ENCODE assay signal across 11 cellular contexts in genomic region chr20:38592411-38592790, GRCh38. TPM values are rescaled to one million over a fixed set of nuclear protein-coding genes. Genes with fewer than 3 reads are reported as not detected.
A peak's percentile ranks its signal among the peaks of the same experiment; 100 is the strongest.
DNase-seq lines count a peak whose midpoint lies in the region; ATAC-seq, FAIRE-seq and TF ChIP-seq lines count a peak whose summit lies in the region.
"Not testable (repeated sequence)": the region's sequence is repeated elsewhere in the genome, so short reads cannot be mapped to it uniquely, and the experiment has no call there.
"Had no signal": no experiment of that assay in that cellular context is flagged by ENCODE, and none has a peak within 500 bp of the region (broad histone marks: within the 10 kb centered on the region; RNA-seq: fewer than 3 reads in every experiment).

No MANE protein-coding gene starts in this region.

- H4K8ac ChIP-seq in trophoblast cell (ENCODE audit: low read depth, low read length), result not testable (repeated sequence)

- H4K91ac ChIP-seq in trophoblast cell (ENCODE audit: low read depth, low read length), result peak overlapping the region; percentile 52

- not testable (repeated sequence) for H3K9me2 ChIP-seq in GM23338 (ENCODE audit: insufficient read depth)

- not testable (repeated sequence) for H3K23ac ChIP-seq in trophoblast cell (ENCODE audit: low read length)

- in situ Hi-C loops in HepG2 (cut with HindIII; ENCODE audit: extremely low pct_ligation_motif_present, low pct_unique_long_range_greater_than_20kb), result not testable (repeated sequence)

- POLR2A ChIA-PET in A549 (lab: Yijun Ruan, JAX); HepG2 (lab: Yijun Ruan, JAX): not testable (repeated sequence)

- peak overlapping the region; percentile 72 for H2AFZ ChIP-seq in GM23338
- H2AFZ ChIP-seq in HepG2 (ENCODE audit: low read length); trophoblast cell (ENCODE audit: insufficient read depth, low read length, poor library complexity): not testable (repeated sequence)

- FAIRE-seq in A549 (lab: Jason Lieb, UNC); HepG2 (lab: Jason Lieb, UNC): not testable (repeated sequence)

- H2BK12ac ChIP-seq in trophoblast cell (ENCODE audit: low read length), result not testable (repeated sequence)

- H2AK5ac ChIP-seq in trophoblast cell (ENCODE audit: low read length), result not testable (repeated sequence)

- TF ChIP-seq RAD21 in A549 (conservative IDR thresholded peaks at IDR 0.05 in 1 of 2, IDR thresholded peaks at IDR 0.05 in 1 of 2); HepG2 (CRISPR knock-in tag; IDR thresholded peaks at IDR 0.05): not testable (repeated sequence)

- H3K4me1 ChIP-seq in A549 (peaks cover 14% of the 10 kb centered on the region; the same call in 2 of the 3 replicates), HepG2 (ENCODE audit: insufficient read depth, low read length) (peaks cover 24% of the 10 kb centered on the region; the same call in 1 of the 2 replicates), trophoblast cell (ENCODE audit: control insufficient read depth in 1 of 2, insufficient read depth in 2 of 2, low read length in 2 of 2) (peaks cover 10 to 11% of the 10 kb centered on the region in 2 experiments)
- not testable (repeated sequence) for H3K4me1 ChIP-seq in GM23338 (ENCODE audit: insufficient read depth)

- H3K4me2 ChIP-seq in A549, result peak overlapping the region; percentile 28; the same call in 1 of the 3 replicates
- not testable (repeated sequence) for H3K4me2 ChIP-seq in GM23338; HepG2 (ENCODE audit: low read depth, low read length); trophoblast cell (ENCODE audit: low read length)

- H3K4me3 ChIP-seq in A549; GM23338; fibroblast of mammary gland (ENCODE audit: control insufficient read depth, low read depth, low read length); HepG2 (replicated peaks in 1 of 3; ENCODE audit: insufficient read depth in 1 of 3, low read depth in 2 of 3, low read length in 3 of 3); trophoblast cell (ENCODE audit: low read depth, low read length): not testable (repeated sequence)

- H3K18ac ChIP-seq in trophoblast cell (ENCODE audit: low read length), result not testable (repeated sequence)

- H3K4ac ChIP-seq in trophoblast cell (ENCODE audit: low read depth, low read length), result not testable (repeated sequence)

- H2BK5ac ChIP-seq in trophoblast cell (ENCODE audit: low read depth, low read length, poor library complexity), result not testable (repeated sequence)

- not testable (repeated sequence) for H3K36me3 ChIP-seq in GM23338 (ENCODE audit: insufficient read depth); HepG2 (replicated peaks in 1 of 2; ENCODE audit: control insufficient read depth in 1 of 2, insufficient read depth in 2 of 2, low read length in 2 of 2); trophoblast cell (ENCODE audit: control insufficient read depth in 1 of 2, insufficient read depth in 2 of 2, low read length in 2 of 2)

- TF ChIP-seq EP300 in A549 (IDR thresholded peaks at IDR 0.05); HepG2 (IDR thresholded peaks at IDR 0.05; ENCODE audit: low read depth in 2 of 2, low read length in 2 of 2); HepG2 (CRISPR knock-in tag; IDR thresholded peaks at IDR 0.05; ENCODE audit: borderline replicate concordance): not testable (repeated sequence)

- H3K14ac ChIP-seq in trophoblast cell (ENCODE audit: low read length), result not testable (repeated sequence)

- H3K9me3 Mint-ChIP-seq in GM23338, result not testable (repeated sequence)

- DNase-seq in A549 (ENCODE audit: low read depth in 1 of 2, low spot score in 1 of 2); GM23338 (ENCODE audit: low spot score); HepG2 (ENCODE audit: low spot score): not testable (repeated sequence)
- peak; percentile 68 for DNase-seq in M059J (ENCODE audit: low read depth)
- peak; percentile 46 for DNase-seq in fibroblast of mammary gland (ENCODE audit: low read depth)
- DNase-seq in trophoblast cell, result peak in 1 of 2 donors; percentile 23

- H3K27ac Mint-ChIP-seq in GM23338, result not testable (repeated sequence)

- peaks cover 13% of the 10 kb centered on the region for H3K79me1 ChIP-seq in trophoblast cell (ENCODE audit: low read length)

- TF ChIP-seq POLR2A in A549 (IDR thresholded peaks at IDR 0.05; ENCODE audit: low read length); HepG2 (IDR thresholded peaks at IDR 0.05; ENCODE audit: insufficient read depth in 1 of 2, low read depth in 2 of 2, low read length in 2 of 2): not testable (repeated sequence)

- not testable (repeated sequence) for H3F3A ChIP-seq in GM23338 (replicated peaks; ENCODE audit: low read depth)

- TF ChIP-seq CTCF in A549 (IDR thresholded peaks at IDR 0.05); GM23338 (conservative IDR thresholded peaks at IDR 0.05; ENCODE audit: low read depth in 2 of 2); VCaP (conservative IDR thresholded peaks at IDR 0.05); fibroblast of mammary gland (conservative IDR thresholded peaks at IDR 0.05; ENCODE audit: control insufficient read depth, insufficient read depth, low read depth, low read length); HepG2 (CRISPR knock-in tag; IDR thresholded peaks at IDR 0.05): not testable (repeated sequence)

- H3K79me2 ChIP-seq in GM23338 (replicated peaks; ENCODE audit: insufficient read depth); HepG2 (ENCODE audit: insufficient read depth, low read length); trophoblast cell (ENCODE audit: control insufficient read depth, insufficient read depth, low read length, poor library complexity): not testable (repeated sequence)

- not testable (repeated sequence) for H3K36me3 Mint-ChIP-seq in GM23338 (ENCODE audit: low read depth)

- H4K20me1 ChIP-seq in GM23338 (replicated peaks; ENCODE audit: insufficient read depth); HepG2 (ENCODE audit: insufficient read depth, low read length): not testable (repeated sequence)

- not testable (repeated sequence) for H3K27me3 Mint-ChIP-seq in GM23338 (ENCODE audit: insufficient read depth, low read depth, poor library complexity)

- not testable (repeated sequence) for H3K4me1 Mint-ChIP-seq in GM23338

- H3K27ac ChIP-seq in A549 (peak overlapping the region in 1 of 2 experiments; percentile 45; a peak in 1 of 6 replicates), VCaP (peak overlapping the region; percentile 25; the same call in 1 of the 2 replicates)
- not testable (repeated sequence) for H3K27ac ChIP-seq in GM23338 (ENCODE audit: low read depth); HepG2 (ENCODE audit: extremely low read length, insufficient read depth, low read length); trophoblast cell (ENCODE audit: low read depth, low read length)

- BruUV-seq in HepG2 (replicated peaks; lab: Mats Ljungman, UMichigan), result not testable (repeated sequence)

- WGBS in A549 (ENCODE audit: missing lambda C conversion rate), result 42% methylated on average over 3 of the region's 3 CpGs
- WGBS in HepG2 (ENCODE audit: low lambda C conversion rate), result 4% methylated on average over 3 of the region's 3 CpGs
- WGBS in trophoblast cell (ENCODE audit: extremely low coverage, insufficient coverage, insufficient read length), result no CpG with 5 or more reads among the region's 3 CpGs

- ATAC-seq in A549, GM23338, HepG2: not testable (repeated sequence)

- H3K9ac ChIP-seq in HepG2 (ENCODE audit: insufficient read depth, low read depth, low read length); trophoblast cell (ENCODE audit: low read length): not testable (repeated sequence)

- CTCF ChIA-PET in A549 (lab: Yijun Ruan, JAX); HepG2 (lab: Yijun Ruan, JAX; ENCODE audit: low intra/inter-chr PET ratio, low total read pairs): not testable (repeated sequence)

- H2BK120ac ChIP-seq in trophoblast cell (ENCODE audit: insufficient read depth, low read length, poor library complexity), result peak overlapping the region; percentile 83

- H3K9me3 ChIP-seq in A549; HepG2 (ENCODE audit: low read length); trophoblast cell (ENCODE audit: insufficient read depth, low read depth, low read length): not testable (repeated sequence)

- not testable (repeated sequence) for H3K4me3 Mint-ChIP-seq in GM23338

- H4K12ac ChIP-seq in trophoblast cell (ENCODE audit: low read depth, low read length), result not testable (repeated sequence)

- not testable (repeated sequence) for H3K27me3 ChIP-seq in GM23338 (ENCODE audit: insufficient read depth); trophoblast cell (ENCODE audit: insufficient read depth, low read length)
- peaks cover 2 to 31% of the 10 kb centered on the region in 2 experiments; a peak in 4 of 5 replicates for H3K27me3 ChIP-seq in HepG2 (ENCODE audit: control insufficient read depth in 1 of 2, insufficient read depth in 2 of 2, low read length in 2 of 2)

- intact Hi-C loops in HepG2 (cut with micrococcal nuclease; ENCODE audit: unreplicated experiment), result not testable (repeated sequence)

RNA-seq across cellular contexts. Expression of gene ARHGAP40, which starts 9.2 kb away (rescaled TPM):
- not detected in 2 replicates for polyA plus RNA-seq in A549 (2011; rRNA removed)
- not detected in 2 replicates for polyA plus RNA-seq in A549 (2012; cell fraction: cytosol; rRNA removed)
- polyA plus RNA-seq in A549 (2012; cell fraction: nucleus; rRNA removed), result 0.02 TPM in 1 of 2 replicates, not detected in the other
- polyA plus RNA-seq in A549 (2017; fragmentation: RNase III; extraction: RNeasy Plus Mini Kit Qiagen cat#74134 plus additional on column Dnase treatment), result not detected in 3 replicates
- polyA minus RNA-seq in A549 (2011; rRNA and poly(A)+ RNA removed), result not detected in 2 replicates
- total RNA-seq in GM23338 (2014; rRNA removed; shearing (Covaris generic)), result 0.21 and 1.5 TPM in 2 replicates
- 0.30 TPM in 1 of 2 replicates, not detected in the other for polyA plus RNA-seq in GM23338 (2016; fragmentation: Nextera tagmentation; extraction: Ambion mirVana)
- total RNA-seq in M059J (2014; rRNA removed; shearing (Covaris generic)), result 0.64 TPM in 1 of 2 replicates, not detected in the other
- 0.44 and 0.75 TPM in 2 replicates for total RNA-seq in HepG2 (2016; rRNA removed; fragmentation: Illumina TruSeq; extraction: Trizol)
- total RNA-seq in HepG2 (2016; cell fraction: cytosol; rRNA removed; fragmentation: Illumina TruSeq; extraction: Trizol; ENCODE audit: low read depth), result 0.09 and 0.30 TPM in 2 replicates
- total RNA-seq in HepG2 (2016; cell fraction: insoluble cytoplasmic fraction; rRNA removed; fragmentation: Illumina TruSeq; extraction: Trizol), result 0.34 and 0.84 TPM in 2 replicates
- total RNA-seq in HepG2 (2016; cell fraction: membrane; rRNA removed; fragmentation: Illumina TruSeq; extraction: Trizol), result 0.10 and 0.43 TPM in 2 replicates
- 0.31 and 0.90 TPM in 2 replicates for total RNA-seq in HepG2 (2016; cell fraction: nucleus; rRNA removed; fragmentation: Illumina TruSeq; extraction: Trizol)
- 2.1 and 2.7 TPM in 2 replicates for polyA plus RNA-seq in HepG2 (2011; rRNA removed)
- 0.72 and 0.86 TPM in 2 replicates for polyA plus RNA-seq in HepG2 (2011; cell fraction: cytosol; rRNA removed)
- polyA plus RNA-seq in HepG2 (2011; cell fraction: nucleus; rRNA removed), result 15.4 and 16.6 TPM in 2 replicates
- 0.47 and 0.86 TPM in 2 replicates for polyA plus RNA-seq in HepG2 (2012)
- 0.06 and 0.20 TPM in 2 replicates for polyA plus RNA-seq in HepG2 (2016; cell fraction: cytosol; fragmentation: Illumina TruSeq; extraction: Trizol; ENCODE audit: low read depth)
- polyA plus RNA-seq in HepG2 (2016; cell fraction: insoluble cytoplasmic fraction; fragmentation: Illumina TruSeq; extraction: Trizol; ENCODE audit: low read depth), result 0.21 and 0.39 TPM in 2 replicates
- 0.19 and 0.26 TPM in 2 replicates for polyA plus RNA-seq in HepG2 (2016; cell fraction: membrane; fragmentation: Illumina TruSeq; extraction: Trizol; ENCODE audit: low read depth)
- polyA plus RNA-seq in HepG2 (2016; cell fraction: nucleus; fragmentation: Illumina TruSeq; extraction: Trizol; ENCODE audit: insufficient read depth, low read depth), result 1.5 and 2.2 TPM in 2 replicates
- polyA minus RNA-seq in HepG2 (2011; rRNA and poly(A)+ RNA removed; ENCODE audit: low replicate concordance), result 1.7 TPM in 1 of 2 replicates, not detected in the other
- 0.20 TPM in 1 of 2 replicates, not detected in the other for polyA minus RNA-seq in HepG2 (2011; cell fraction: cytosol; rRNA and poly(A)+ RNA removed)
- polyA minus RNA-seq in HepG2 (2011; cell fraction: nucleus; rRNA and poly(A)+ RNA removed), result 2.7 and 2.9 TPM in 2 replicates
- 5.5 and 5.7 TPM in 2 replicates for polyA plus RNA-seq in trophoblast cell (2013)
- total RNA-seq: CD4-positive, alpha-beta memory T cell; HT-29 had no signal
- polyA plus RNA-seq: AG04450; CD4-positive, alpha-beta memory T cell had no signal

RNA-seq across cellular contexts. Expression of gene ADIG, which starts 11.4 kb away (rescaled TPM):
- not detected in 2 replicates for polyA plus RNA-seq in A549 (2011; rRNA removed)
- polyA plus RNA-seq in A549 (2012; cell fraction: cytosol; rRNA removed), result not detected in 2 replicates
- polyA plus RNA-seq in A549 (2012; cell fraction: nucleus; rRNA removed), result not detected in 2 replicates
- not detected in 3 replicates for polyA plus RNA-seq in A549 (2017; fragmentation: RNase III; extraction: RNeasy Plus Mini Kit Qiagen cat#74134 plus additional on column Dnase treatment)
- 0.70 TPM in 1 of 2 replicates, not detected in the other for polyA minus RNA-seq in A549 (2011; rRNA and poly(A)+ RNA removed)
- total RNA-seq in GM23338 (2014; rRNA removed; shearing (Covaris generic)), result not detected in 2 replicates
- not detected in 2 replicates for polyA plus RNA-seq in GM23338 (2016; fragmentation: Nextera tagmentation; extraction: Ambion mirVana)
- not detected in 2 replicates for total RNA-seq in M059J (2014; rRNA removed; shearing (Covaris generic))
- 0.15 and 0.28 TPM in 2 replicates for total RNA-seq in HepG2 (2016; rRNA removed; fragmentation: Illumina TruSeq; extraction: Trizol)
- not detected in 2 replicates for total RNA-seq in HepG2 (2016; cell fraction: cytosol; rRNA removed; fragmentation: Illumina TruSeq; extraction: Trizol; ENCODE audit: low read depth)
- total RNA-seq in HepG2 (2016; cell fraction: insoluble cytoplasmic fraction; rRNA removed; fragmentation: Illumina TruSeq; extraction: Trizol), result not detected in 2 replicates
- not detected in 2 replicates for total RNA-seq in HepG2 (2016; cell fraction: membrane; rRNA removed; fragmentation: Illumina TruSeq; extraction: Trizol)
- not detected in 2 replicates for total RNA-seq in HepG2 (2016; cell fraction: nucleus; rRNA removed; fragmentation: Illumina TruSeq; extraction: Trizol)
- polyA plus RNA-seq in HepG2 (2011; rRNA removed), result 0.10 TPM in 1 of 2 replicates, not detected in the other
- not detected in 2 replicates for polyA plus RNA-seq in HepG2 (2011; cell fraction: cytosol; rRNA removed)
- polyA plus RNA-seq in HepG2 (2011; cell fraction: nucleus; rRNA removed), result not detected in 2 replicates
- not detected in 2 replicates for polyA plus RNA-seq in HepG2 (2012)
- polyA plus RNA-seq in HepG2 (2016; cell fraction: cytosol; fragmentation: Illumina TruSeq; extraction: Trizol; ENCODE audit: low read depth), result not detected in 2 replicates
- not detected in 2 replicates for polyA plus RNA-seq in HepG2 (2016; cell fraction: insoluble cytoplasmic fraction; fragmentation: Illumina TruSeq; extraction: Trizol; ENCODE audit: low read depth)
- polyA plus RNA-seq in HepG2 (2016; cell fraction: membrane; fragmentation: Illumina TruSeq; extraction: Trizol; ENCODE audit: low read depth), result not detected in 2 replicates
- polyA plus RNA-seq in HepG2 (2016; cell fraction: nucleus; fragmentation: Illumina TruSeq; extraction: Trizol; ENCODE audit: insufficient read depth, low read depth), result not detected in 2 replicates
- not detected in 2 replicates for polyA minus RNA-seq in HepG2 (2011; rRNA and poly(A)+ RNA removed; ENCODE audit: low replicate concordance)
- not detected in 2 replicates for polyA minus RNA-seq in HepG2 (2011; cell fraction: cytosol; rRNA and poly(A)+ RNA removed)
- polyA minus RNA-seq in HepG2 (2011; cell fraction: nucleus; rRNA and poly(A)+ RNA removed), result not detected in 2 replicates
- not detected in 2 replicates for polyA plus RNA-seq in trophoblast cell (2013)
- total RNA-seq: CD4-positive, alpha-beta memory T cell; H1; HT-29 had no signal
- polyA plus RNA-seq: AG04450; CD4-positive, alpha-beta memory T cell; H1 had no signal
